8 cellular contexts compared by ENCODE assay signal in the genomic region with DNA sequence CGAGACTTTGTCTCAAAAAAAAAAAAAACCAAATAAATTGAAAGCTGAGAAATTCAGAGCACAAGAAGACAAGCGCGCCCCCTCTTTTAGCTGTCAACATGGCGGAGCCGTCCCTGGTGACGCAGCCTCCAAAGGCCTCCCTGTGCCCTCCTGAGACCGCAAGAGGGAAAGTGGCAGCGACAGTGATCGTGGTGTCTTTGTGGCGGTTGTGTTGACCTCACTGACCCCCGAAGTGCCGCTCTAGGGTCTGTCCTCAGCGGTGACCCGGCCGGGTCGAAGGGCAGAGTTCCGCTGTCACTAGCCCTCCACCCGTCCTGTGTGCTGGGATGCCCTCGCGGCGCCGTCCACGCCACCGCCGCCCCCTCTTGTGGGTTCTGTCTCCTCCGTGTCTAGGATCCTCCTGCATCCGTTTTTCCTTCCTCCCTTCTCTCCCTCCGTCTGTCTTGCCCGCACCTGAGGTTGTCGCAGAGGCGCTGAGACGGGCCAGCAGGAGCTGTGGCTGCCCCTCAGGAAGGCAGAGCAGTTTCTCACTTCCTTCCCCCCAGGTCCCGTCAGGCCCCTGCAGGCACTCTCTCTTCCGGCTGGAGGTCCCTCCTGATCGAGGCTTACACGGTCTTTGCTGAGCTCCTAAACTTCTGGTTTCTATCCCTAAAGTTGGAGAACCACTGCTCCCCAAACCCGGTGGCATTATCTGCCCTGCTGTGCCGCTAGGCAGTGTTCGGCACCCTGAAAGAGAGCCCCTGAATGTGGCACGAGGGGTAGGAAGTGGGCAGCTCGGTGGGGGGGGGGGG. TPM values are rescaled to one million over a fixed set of nuclear protein-coding genes. Genes with fewer than 3 reads are reported as not detected.
DNase-seq lines count a peak whose midpoint lies in the region; ATAC-seq lines count a peak whose summit lies in the region.

No MANE protein-coding gene starts in this region.

- H3K27me3 ChIP-seq in BLaER1 treated with 17β-estradiol and CSF1 and Interleukin-3, amounts not matched to agents 10 nM and 100 nM = no peaks in the 10 kb centered on the region
- no peaks in the 10 kb centered on the region for H3K27me3 ChIP-seq in naive thymus-derived CD4-positive, alpha-beta T cell (ENCODE audit: control insufficient read depth in 2 of 2, insufficient read depth in 2 of 2, low read length in 2 of 2)

- H3K9me3 ChIP-seq in BLaER1 treated with 17β-estradiol and CSF1 and Interleukin-3, amounts not matched to agents 10 nM and 100 nM (replicated peaks in 1 of 11) = no peaks in the 10 kb centered on the region
- H3K9me3 ChIP-seq in naive thymus-derived CD4-positive, alpha-beta T cell (ENCODE audit: control insufficient read depth in 2 of 3, low read length in 3 of 3) = no peaks in the 10 kb centered on the region

- peak overlapping the region; percentile 81 to 99 (median 96) for H3K9ac ChIP-seq in BLaER1 treated with 17β-estradiol and CSF1 and Interleukin-3, amounts not matched to agents 10 nM and 100 nM

- peaks cover 27 to 30% (median 29%) of the 10 kb centered on the region in 3 donors for H3K4me1 Mint-ChIP-seq in IgD-negative memory B cell
- peaks cover 48% of the 10 kb centered on the region for H3K4me1 Mint-ChIP-seq in activated naive CD4-positive, alpha-beta T cell treated with anti-CD3 and anti-CD28 coated beads, Interleukin-2, amount 50 U/mL, for 24 hours
- peaks cover 26 to 59% (median 39%) of the 10 kb centered on the region in 7 donors for H3K4me1 Mint-ChIP-seq in naive thymus-derived CD4-positive, alpha-beta T cell

- H3K9me3 Mint-ChIP-seq in IgD-negative memory B cell = no peaks in the 10 kb centered on the region
- no peaks in the 10 kb centered on the region for H3K9me3 Mint-ChIP-seq in activated naive CD4-positive, alpha-beta T cell treated with anti-CD3 and anti-CD28 coated beads, Interleukin-2, amount 50 U/mL, for 24 hours
- H3K9me3 Mint-ChIP-seq in naive thymus-derived CD4-positive, alpha-beta T cell = peaks cover 0 to 3% (median 0%) of the 10 kb centered on the region in 11 donors

- peak overlapping the region; percentile 80 to 100 (median 96) for H3K27ac Mint-ChIP-seq in IgD-negative memory B cell
- peak overlapping the region; percentile 100 for H3K27ac Mint-ChIP-seq in activated naive CD4-positive, alpha-beta T cell treated with anti-CD3 and anti-CD28 coated beads, Interleukin-2, amount 50 U/mL, for 24 hours
- peak overlapping the region; percentile 97 to 100 (median 99) for H3K27ac Mint-ChIP-seq in naive thymus-derived CD4-positive, alpha-beta T cell

- peak overlapping the region; percentile 96 to 100 (median 100) for H3K4me3 Mint-ChIP-seq in IgD-negative memory B cell
- H3K4me3 Mint-ChIP-seq in activated naive CD4-positive, alpha-beta T cell treated with anti-CD3 and anti-CD28 coated beads, Interleukin-2, amount 50 U/mL, for 24 hours = peak overlapping the region; percentile 100
- peak overlapping the region; percentile 96 to 100 (median 99) for H3K4me3 Mint-ChIP-seq in naive thymus-derived CD4-positive, alpha-beta T cell

- H3K27me3 Mint-ChIP-seq in IgD-negative memory B cell = no peaks in the 10 kb centered on the region
- no peaks in the 10 kb centered on the region for H3K27me3 Mint-ChIP-seq in activated naive CD4-positive, alpha-beta T cell treated with anti-CD3 and anti-CD28 coated beads, Interleukin-2, amount 50 U/mL, for 24 hours
- no peaks in the 10 kb centered on the region for H3K27me3 Mint-ChIP-seq in naive thymus-derived CD4-positive, alpha-beta T cell

- intact Hi-C loops in naive thymus-derived CD4-positive, alpha-beta T cell (cut with micrococcal nuclease) = loop anchor here in 1 of 2 donors (1.0 kb wide), 2 partner anchors 49 to 52 kb away; a partner anchor contains a TSS

- peak overlapping the region; percentile 56 to 95 (median 88) for H3K4me3 ChIP-seq in BLaER1 treated with 17β-estradiol and CSF1 and Interleukin-3, amounts not matched to agents 10 nM and 100 nM
- H3K4me3 ChIP-seq in naive thymus-derived CD4-positive, alpha-beta T cell (ENCODE audit: low read length) = peak overlapping the region; percentile 80

- POLR2A ChIA-PET in naive thymus-derived CD4-positive, alpha-beta T cell (lab: Charles Lee) = interaction anchor here (0.6 to 5.2 kb wide), 13 partner anchors 10 to 1765 kb away, joined by 3 to 63 read pairs (median 4); a partner anchor contains a TSS

- peak in 8 of 9 donors; percentile 34 to 66 (median 60) for DNase-seq in naive thymus-derived CD4-positive, alpha-beta T cell
- no peak for DNase-seq in amniotic stem cell (lab: John Stamatoyannopoulos, UW)
- no peak for DNase-seq in SIG-M5 (lab: John Stamatoyannopoulos, UW)
- DNase-seq in DMS114 treated with DMSO at 0.1 percent for 48 hours (lab: John Stamatoyannopoulos, UW; ENCODE audit: unreplicated experiment) = no peak

- peak; percentile 47 for ATAC-seq in naive thymus-derived CD4-positive, alpha-beta T cell
- ATAC-seq in GM19467 (IDR thresholded peaks at IDR 0.05; ENCODE audit: unreplicated experiment) = no peak

- CTCF ChIA-PET in naive thymus-derived CD4-positive, alpha-beta T cell (lab: Charles Lee) = interaction anchor here (0.6 to 3.1 kb wide), 4 partner anchors 12 to 107 kb away, joined by 3 to 14 read pairs (median 3); a partner anchor contains a TSS

- H3K36me3 Mint-ChIP-seq in IgD-negative memory B cell = peaks cover 3% of the 10 kb centered on the region
- H3K36me3 Mint-ChIP-seq in activated naive CD4-positive, alpha-beta T cell treated with anti-CD3 and anti-CD28 coated beads, Interleukin-2, amount 50 U/mL, for 24 hours = peaks cover 8% of the 10 kb centered on the region
- peaks cover 4 to 31% (median 7%) of the 10 kb centered on the region in 5 donors for H3K36me3 Mint-ChIP-seq in naive thymus-derived CD4-positive, alpha-beta T cell

- peaks cover 38 to 84% (median 76%) of the 10 kb centered on the region in 10 experiments for H3K4me1 ChIP-seq in BLaER1 treated with 17β-estradiol and CSF1 and Interleukin-3, amounts not matched to agents 10 nM and 100 nM
- H3K4me1 ChIP-seq in naive thymus-derived CD4-positive, alpha-beta T cell (ENCODE audit: control insufficient read depth in 2 of 2, insufficient read depth in 2 of 2, low read length in 2 of 2) = peaks cover 29 to 34% of the 10 kb centered on the region in 2 donors

- H3K4me2 ChIP-seq in BLaER1 treated with 17β-estradiol and CSF1 and Interleukin-3, amounts not matched to agents 10 nM and 100 nM = peak overlapping the region; percentile 87 to 100 (median 98)

- peaks cover 0 to 100% (median 93%) of the 10 kb centered on the region in 11 experiments; a peak in 18 of 22 replicates for H3K36me3 ChIP-seq in BLaER1 treated with 17β-estradiol and CSF1 and Interleukin-3, amounts not matched to agents 10 nM and 100 nM
- peaks cover 0 to 15% (median 0%) of the 10 kb centered on the region in 3 experiments for H3K36me3 ChIP-seq in naive thymus-derived CD4-positive, alpha-beta T cell (ENCODE audit: control insufficient read depth in 2 of 3, insufficient read depth in 3 of 3, low read length in 3 of 3)

- H3K27ac ChIP-seq in BLaER1 treated with 17β-estradiol and CSF1 and Interleukin-3, amounts not matched to agents 10 nM and 100 nM = peak overlapping the region; percentile 78 to 97 (median 88)
- peak overlapping the region; percentile 93 for H3K27ac ChIP-seq in naive thymus-derived CD4-positive, alpha-beta T cell (ENCODE audit: low read depth, low read length)

- H4K20me1 ChIP-seq in BLaER1 treated with 17β-estradiol and CSF1 and Interleukin-3, amounts not matched to agents 10 nM and 100 nM = peaks cover 7 to 100% (median 99%) of the 10 kb centered on the region in 11 experiments; a peak in 19 of 22 replicates

RNA-seq across cellular contexts. Expression of a gene that starts 7.2 kb away (rescaled TPM):
- polyA plus RNA-seq in IgD-negative memory B cell = not detected
- total RNA-seq in naive thymus-derived CD4-positive, alpha-beta T cell = 10 to 100 TPM in 1 of 5 experiments, 1 to 10 TPM in 1, under 1 TPM in 3; 0.08 to 94.0 (median 0.24) TPM
- under 1 TPM; 0.06 to 0.07 TPM for polyA plus RNA-seq in naive thymus-derived CD4-positive, alpha-beta T cell

RNA-seq across cellular contexts. Expression of a gene that starts 13.8 kb away (rescaled TPM):
- 1.2 TPM for polyA plus RNA-seq in IgD-negative memory B cell
- 10 to 100 TPM in 3 of 5 experiments, 1 to 10 TPM in 2; 2.7 to 28.6 (median 13.6) TPM for total RNA-seq in naive thymus-derived CD4-positive, alpha-beta T cell
- 1 to 10 TPM; 3.3 to 4.3 TPM for polyA plus RNA-seq in naive thymus-derived CD4-positive, alpha-beta T cell

RNA-seq across cellular contexts. Expression of a gene that starts 49.0 kb away (rescaled TPM):
- 52.1 TPM for polyA plus RNA-seq in IgD-negative memory B cell
- total RNA-seq in naive thymus-derived CD4-positive, alpha-beta T cell = 10 to 100 TPM; 12.8 to 38.2 (median 32.0) TPM
- polyA plus RNA-seq in naive thymus-derived CD4-positive, alpha-beta T cell = 10 to 100 TPM; 22.1 to 33.1 TPM

RNA-seq across cellular contexts. Expression of a gene that starts 52.4 kb away (rescaled TPM):
- 78.2 TPM for polyA plus RNA-seq in IgD-negative memory B cell
- 10 to 100 TPM; 45.8 to 78.0 (median 65.8) TPM for total RNA-seq in naive thymus-derived CD4-positive, alpha-beta T cell
- polyA plus RNA-seq in naive thymus-derived CD4-positive, alpha-beta T cell = 10 to 100 TPM in 1 of 2 donors, 1 to 10 TPM in 1; 8.1 to 15.6 TPM

Comparison
In these comparisons a context has a peak if more than half of its experiments do, and no peak if none do; other contexts are left out.
1. DNase-seq: peak in naive thymus-derived CD4-positive, alpha-beta T cell (8 of 9); none in amniotic stem cell (single experiment), SIG-M5 (single experiment) and DMS114 treated with DMSO at 0.1 percent for 48 hours (single experiment).
2. Peak in every context shown above with its lines, with median percentiles within 50 percentile points of each other: H3K27ac Mint-ChIP-seq and H3K4me3 Mint-ChIP-seq.